8 cellular contexts compared by ENCODE assay signal in genomic region chr4:169757575-169758184, GRCh38.
DNase-seq lines count a peak whose midpoint lies in the region; ATAC-seq lines count a peak whose summit lies in the region.

TSS of gene HPF1 (minus strand) at chr4:169757944. CDS start at chr4:169757877, 67 bp downstream.

- peak; percentile 94 for ATAC-seq in GM19468 (IDR thresholded peaks at IDR 0.05; ENCODE audit: extremely low read depth, unreplicated experiment)

- H3K27me3 ChIP-seq in effector memory CD4-positive, alpha-beta T cell (replicated peaks; ENCODE audit: control insufficient read depth, insufficient read depth, low read length, poor library complexity, severe bottlenecking) = no peaks in the 10 kb centered on the region

- peak within 1 kb of the TSS; percentile 51 for H3K27ac ChIP-seq in effector memory CD4-positive, alpha-beta T cell (ENCODE audit: insufficient read depth, low read length, poor library complexity, severe bottlenecking)

- no peaks in the 10 kb centered on the region for H3K9me3 ChIP-seq in effector memory CD4-positive, alpha-beta T cell (ENCODE audit: control insufficient read depth, low read length)

- peaks cover 4% of the 10 kb centered on the region for H3K4me1 ChIP-seq in effector memory CD4-positive, alpha-beta T cell (ENCODE audit: control insufficient read depth, insufficient read depth, low read length, poor library complexity, severe bottlenecking)

- peak; percentile 71 for DNase-seq in CMK (ENCODE audit: low read depth)
- DNase-seq in HS-5 (ENCODE audit: low read depth) = peak; percentile 64
- peak; percentile 81 for DNase-seq in NK-92 treated with Interleukin-12 subunit alpha and Interleukin-12 subunit beta, amount 100 ng/mL, for 24 hours (lab: John Stamatoyannopoulos, UW)
- DNase-seq in activated CD8-positive, alpha-beta memory T cell treated with anti-CD3 and anti-CD28 coated beads for 4 hours (ENCODE audit: low read depth in 2 of 2) = peak; percentile 84 to 86
- peak; percentile 89 to 92 (median 91) for DNase-seq in effector memory CD4-positive, alpha-beta T cell
- DNase-seq in medulla oblongata (ENCODE audit: extremely low spot score) = peak; percentile 87
- DNase-seq in stimulated activated CD8-positive, alpha-beta memory T cell treated with anti-CD3 and anti-CD28 coated beads, Interleukin-12 subunit alpha, Interleukin-12 subunit beta, amount 100 ng/mL, for 24 hours (ENCODE audit: extremely low read depth) = peak; percentile 89

- peaks cover 5% of the 10 kb centered on the region for H3K36me3 ChIP-seq in effector memory CD4-positive, alpha-beta T cell (ENCODE audit: control insufficient read depth, insufficient read depth, low read length)

- peak within 1 kb of the TSS; percentile 96 for H3K4me3 ChIP-seq in effector memory CD4-positive, alpha-beta T cell (ENCODE audit: insufficient read depth, low read depth, low read length, poor library complexity, severe bottlenecking)

Comparison
In these comparisons a context has a peak if more than half of its experiments do, and no peak if none do; other contexts are left out.
1. Peak in every context shown above with its lines: DNase-seq, ATAC-seq, H3K4me3 ChIP-seq and H3K27ac ChIP-seq.